ENCODE assay signal across 8 cellular contexts in genomic region chr17:82297280-82297803, GRCh38. TPM values are rescaled to one million over a fixed set of nuclear protein-coding genes. Genes with fewer than 3 reads are reported as not detected.
A peak's percentile ranks its signal among the peaks of the same experiment; 100 is the strongest.
DNase-seq lines count a peak whose midpoint lies in the region; ATAC-seq and TF ChIP-seq lines count a peak whose summit lies in the region.

No MANE protein-coding gene starts in this region.

- peaks cover 7 to 21% of the 10 kb centered on the region in 2 donors for H3K4me1 ChIP-seq in breast epithelium

- no peak for ATAC-seq in HG02759 (IDR thresholded peaks at IDR 0.05; ENCODE audit: unreplicated experiment)
- ATAC-seq in HG03095 (IDR thresholded peaks at IDR 0.05; ENCODE audit: unreplicated experiment) = no peak

- H3K9me3 ChIP-seq in breast epithelium = no peaks in the 10 kb centered on the region

- H3K36me3 ChIP-seq in breast epithelium = no peaks in the 10 kb centered on the region

- TF ChIP-seq POLR2A in breast epithelium (IDR thresholded peaks at IDR 0.05) = peak; percentile 21

- no peaks in the 10 kb centered on the region for H3K27me3 ChIP-seq in breast epithelium

- TF ChIP-seq CTCF in GM10266 (IDR thresholded peaks at IDR 0.05; ENCODE audit: control insufficient read depth, insufficient read depth, low read depth, missing control alignments) = no peak
- TF ChIP-seq CTCF in WI38 (IDR thresholded peaks at IDR 0.05; ENCODE audit: low read depth, low read length) = no peak
- no peak for TF ChIP-seq CTCF in breast epithelium (IDR thresholded peaks at IDR 0.05)

- H3K27ac ChIP-seq in breast epithelium = peak overlapping the region; percentile 98 to 99

- peak overlapping the region; percentile 54 for H3K4me3 ChIP-seq in WI38 (ENCODE audit: low read depth, low read length)
- H3K4me3 ChIP-seq in breast epithelium = peak overlapping the region; percentile 37 to 63 (median 53)

- intact Hi-C loops in breast epithelium (cut with DNase I; ENCODE audit: low total_unique reads) = no loop called here

- peak; percentile 82 for DNase-seq in GM10266 (ENCODE audit: extremely low spot score)
- peak; percentile 48 to 66 for DNase-seq in Kasumi-1 (lab: John Stamatoyannopoulos, UW)
- peak; percentile 93 to 96 for DNase-seq in breast epithelium (ENCODE audit: low spot score in 2 of 2)
- peak; percentile 52 for DNase-seq in medulla oblongata (ENCODE audit: extremely low spot score)
- peak; percentile 73 to 79 for DNase-seq in stimulated activated CD8-positive, alpha-beta memory T cell treated with anti-CD3 and anti-CD28 coated beads, Interleukin-2, amount 100 ng/mL, for 1 hour (ENCODE audit: low read depth in 2 of 2)

RNA-seq across cellular contexts. Expression of gene CD7, which starts 20.1 kb away (rescaled TPM):
- total RNA-seq in breast epithelium = 1 to 10 TPM in 2 of 3 donors, not detected in 1; 1.3 to 1.8 TPM

RNA-seq across cellular contexts. Expression of gene CSNK1D, which starts 23.8 kb away (rescaled TPM):
- total RNA-seq in breast epithelium = 10 to 100 TPM; 50.7 to 85.9 (median 75.2) TPM

RNA-seq across cellular contexts. Expression of gene SECTM1, which starts 36.2 kb away (rescaled TPM):
- total RNA-seq in breast epithelium = 10 to 100 TPM; 11.5 to 23.9 (median 16.2) TPM
